In the genomic region with DNA sequence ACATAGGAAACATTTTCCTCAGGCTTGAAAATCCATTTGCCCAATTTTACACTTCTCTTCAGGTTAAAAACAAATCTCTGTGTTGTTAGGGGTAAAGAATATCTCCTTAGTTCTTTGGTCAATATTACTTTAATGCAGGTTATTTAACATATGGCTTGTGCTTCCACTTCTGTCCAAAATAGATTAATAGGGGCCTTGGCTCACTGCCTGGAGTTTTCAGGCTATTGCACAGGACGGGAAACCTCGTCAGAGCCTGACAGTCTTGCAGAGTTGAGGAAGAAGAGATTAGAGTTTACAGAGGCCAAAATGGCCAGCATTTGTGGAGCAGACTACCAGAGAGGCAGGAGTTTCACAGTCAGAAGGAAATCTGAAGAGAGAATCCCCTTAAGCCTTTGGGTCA, we compare ENCODE assay signal across 2 cellular contexts.
TF ChIP-seq lines count a peak whose summit lies in the region.

No MANE protein-coding gene starts in this region.

TF ChIP-seq in IMR-90, 13 proteins besides CTCF, POLR2A, EP300 and RAD21:
- no peak for TF ChIP-seq RCOR1 (IDR thresholded peaks at IDR 0.05; ENCODE audit: insufficient replicate concordance, low read length)
- TF ChIP-seq RFX5 (IDR thresholded peaks at IDR 0.05; ENCODE audit: low read depth, low read length): no peak
- TF ChIP-seq, protein P1, sequence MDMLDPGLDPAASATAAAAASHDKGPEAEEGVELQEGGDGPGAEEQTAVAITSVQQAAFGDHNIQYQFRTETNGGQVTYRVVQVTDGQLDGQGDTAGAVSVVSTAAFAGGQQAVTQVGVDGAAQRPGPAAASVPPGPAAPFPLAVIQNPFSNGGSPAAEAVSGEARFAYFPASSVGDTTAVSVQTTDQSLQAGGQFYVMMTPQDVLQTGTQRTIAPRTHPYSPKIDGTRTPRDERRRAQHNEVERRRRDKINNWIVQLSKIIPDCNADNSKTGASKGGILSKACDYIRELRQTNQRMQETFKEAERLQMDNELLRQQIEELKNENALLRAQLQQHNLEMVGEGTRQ (IDR thresholded peaks at IDR 0.05; ENCODE audit: low read depth, low read length): no peak
- TF ChIP-seq MAZ (IDR thresholded peaks at IDR 0.05; ENCODE audit: borderline replicate concordance, low read depth, low read length): no peak
- TF ChIP-seq BHLHE40 (IDR thresholded peaks at IDR 0.05; ENCODE audit: low read depth, low read length): no peak
- TF ChIP-seq NFE2L2 (IDR thresholded peaks at IDR 0.05; ENCODE audit: low read depth, low read length): no peak
- TF ChIP-seq SMC3 (IDR thresholded peaks at IDR 0.05; ENCODE audit: low read depth, low read length): no peak
- no peak for TF ChIP-seq MAFK (IDR thresholded peaks at IDR 0.05; ENCODE audit: low read depth, low read length)
- no peak for TF ChIP-seq FOS (IDR thresholded peaks at IDR 0.05; ENCODE audit: low read depth, low read length)
- no peak for TF ChIP-seq CEBPB (IDR thresholded peaks at IDR 0.05; ENCODE audit: low read depth, low read length)
- no peak for TF ChIP-seq MXI1 (IDR thresholded peaks at IDR 0.05; ENCODE audit: borderline replicate concordance, low read depth, low read length)
- TF ChIP-seq, protein P2, sequence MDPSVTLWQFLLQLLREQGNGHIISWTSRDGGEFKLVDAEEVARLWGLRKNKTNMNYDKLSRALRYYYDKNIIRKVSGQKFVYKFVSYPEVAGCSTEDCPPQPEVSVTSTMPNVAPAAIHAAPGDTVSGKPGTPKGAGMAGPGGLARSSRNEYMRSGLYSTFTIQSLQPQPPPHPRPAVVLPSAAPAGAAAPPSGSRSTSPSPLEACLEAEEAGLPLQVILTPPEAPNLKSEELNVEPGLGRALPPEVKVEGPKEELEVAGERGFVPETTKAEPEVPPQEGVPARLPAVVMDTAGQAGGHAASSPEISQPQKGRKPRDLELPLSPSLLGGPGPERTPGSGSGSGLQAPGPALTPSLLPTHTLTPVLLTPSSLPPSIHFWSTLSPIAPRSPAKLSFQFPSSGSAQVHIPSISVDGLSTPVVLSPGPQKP (IDR thresholded peaks at IDR 0.05; ENCODE audit: borderline replicate concordance, low read depth, low read length): no peak
- TF ChIP-seq CHD1 (IDR thresholded peaks at IDR 0.05; ENCODE audit: low read depth, low read length): no peak

TF ChIP-seq in K562, 482 proteins besides CTCF, POLR2A, EP300 and RAD21:
- TF ChIP-seq KLF16 (IDR thresholded peaks at IDR 0.05) (no peak), FOXJ2 (tag; IDR thresholded peaks at IDR 0.05) (0 out of 2 replicates have a peak, but pooled peaks have one; percentile 10), PBX2 (CRISPR knock-in tag; IDR thresholded peaks at IDR 0.05; ENCODE audit: low read depth) (0 out of 2 replicates have a peak, but pooled peaks have one; percentile 4), PBX2 (tag; conservative IDR thresholded peaks at IDR 0.05; ENCODE audit: low read depth) (peak; percentile 66), MNT (conservative IDR thresholded peaks at IDR 0.05) (no peak)
- TF ChIP-seq, protein P3, sequence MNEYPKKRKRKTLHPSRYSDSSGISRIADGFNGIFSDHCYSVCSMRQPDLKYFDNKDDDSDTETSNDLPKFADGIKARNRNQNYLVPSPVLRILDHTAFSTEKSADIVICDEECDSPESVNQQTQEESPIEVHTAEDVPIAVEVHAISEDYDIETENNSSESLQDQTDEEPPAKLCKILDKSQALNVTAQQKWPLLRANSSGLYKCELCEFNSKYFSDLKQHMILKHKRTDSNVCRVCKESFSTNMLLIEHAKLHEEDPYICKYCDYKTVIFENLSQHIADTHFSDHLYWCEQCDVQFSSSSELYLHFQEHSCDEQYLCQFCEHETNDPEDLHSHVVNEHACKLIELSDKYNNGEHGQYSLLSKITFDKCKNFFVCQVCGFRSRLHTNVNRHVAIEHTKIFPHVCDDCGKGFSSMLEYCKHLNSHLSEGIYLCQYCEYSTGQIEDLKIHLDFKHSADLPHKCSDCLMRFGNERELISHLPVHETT (CRISPR knock-in tag; conservative IDR thresholded peaks at IDR 0.05 in 1 of 2, IDR thresholded peaks at IDR 0.05 in 1 of 2): 0 out of 4 replicates have a peak, but pooled peaks of 1 of the 2 experiments have one; percentile 74
TF ChIP-seq in K562: peak in this region for 3.
